23 cellular contexts compared by ENCODE assay signal in the genomic region with DNA sequence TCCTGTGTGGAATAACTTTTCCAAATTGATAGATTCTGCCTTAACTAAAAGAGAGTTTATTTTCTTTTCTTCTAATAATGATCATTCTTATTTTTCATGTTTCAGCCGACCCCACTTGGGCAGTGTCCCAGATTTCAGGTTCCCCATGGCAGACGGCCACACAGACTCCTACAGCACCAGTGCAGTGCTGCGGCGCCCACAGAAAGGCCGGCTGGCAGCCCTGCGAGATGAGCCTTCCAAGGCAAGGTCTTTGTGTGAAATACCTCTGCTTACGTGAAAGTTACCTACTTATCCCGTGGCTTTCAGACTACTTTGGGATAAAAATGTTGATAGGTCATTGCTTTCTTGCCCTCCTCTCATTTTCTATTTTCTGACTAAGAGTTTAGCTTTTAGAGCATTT.
"Had no signal": no experiment of that assay in that cellular context is flagged by ENCODE, and none has a peak within 500 bp of the region (broad histone marks: within the 10 kb centered on the region; RNA-seq: fewer than 3 reads in every experiment).

No MANE protein-coding gene starts in this region.

- DNase-seq: colonic mucosa; cortex of kidney; dermis blood vessel endothelial cell; dorsolateral prefrontal cortex; effector CD4-positive, alpha-beta T cell; effector CD8-positive, alpha-beta T cell; effector memory CD4-positive, alpha-beta T cell; effector memory CD8-positive, alpha-beta T cell; endodermal cell; esophagus squamous epithelium; foreskin fibroblast; foreskin keratinocyte; foreskin melanocyte; gastrocnemius medialis; glutamatergic neuron; head of caudate nucleus; heart left ventricle; heart right ventricle had no signal

- H3K4me3 ChIP-seq: colonic mucosa, coronary artery, dorsolateral prefrontal cortex, esophagus muscularis mucosa, esophagus squamous epithelium, gastrocnemius medialis, gastroesophageal sphincter, heart left ventricle, heart right ventricle had no signal

- ATAC-seq: effector memory CD8-positive, alpha-beta T cell; esophagus mucosa; foreskin keratinocyte; gastrocnemius medialis; gastroesophageal sphincter had no signal

- H3K4me1 ChIP-seq: colonic mucosa, esophagus muscularis mucosa, esophagus squamous epithelium, foreskin keratinocyte, gastrocnemius medialis, gastroesophageal sphincter had no signal

- H3K27me3 ChIP-seq: colonic mucosa, dorsolateral prefrontal cortex, esophagus muscularis mucosa, esophagus squamous epithelium, foreskin keratinocyte, gastrocnemius medialis, gastroesophageal sphincter, heart left ventricle, heart right ventricle had no signal

- H3K9me3 ChIP-seq: colonic mucosa, esophagus muscularis mucosa, esophagus squamous epithelium, gastrocnemius medialis, gastroesophageal sphincter, heart left ventricle, heart right ventricle had no signal

- H3K27ac ChIP-seq: colonic mucosa, coronary artery, epithelial cell of prostate, esophagus muscularis mucosa, esophagus squamous epithelium, foreskin keratinocyte, gastrocnemius medialis, gastroesophageal sphincter, heart left ventricle, heart right ventricle had no signal
